Comparison of ENCODE assay signal across 19 cellular contexts in genomic region chr7:70588151-70588550, GRCh38.
"Had no signal": no experiment of that assay in that cellular context is flagged by ENCODE, and none has a peak within 500 bp of the region (broad histone marks: within the 10 kb centered on the region; RNA-seq: fewer than 3 reads in every experiment).

No MANE protein-coding gene starts in this region.

- H3K27ac ChIP-seq: cardiac muscle cell, gastrocnemius medialis, heart right ventricle, left ventricle myocardium inferior, ovary, thyroid gland, uterus had no signal

- H3K4me1 ChIP-seq: heart right ventricle, left ventricle myocardium inferior, thyroid gland, uterus had no signal

- H3K4me3 Mint-ChIP-seq: activated T-helper 1 cell treated with anti-CD3 and anti-CD28 coated beads, Interleukin-12 subunit alpha, Interleukin-12 subunit beta, Interleukin-2, Interleukin-4 antibody, amounts not matched to agents 30 ng/mL and 10 ng/mL and 1 ng/mL, durations not matched to agents 14 hours and 24 hours and 36 hours; natural killer cell; stimulated activated memory B cell treated with anti-CD40 and anti-IgM and Interleukin-4, amounts not matched to agents 10 μg/mL and 1 μg/mL and 100 μg/mL, for 72 hours had no signal

- ATAC-seq: gastrocnemius medialis; heart right ventricle; stimulated activated memory B cell treated with anti-CD40 and anti-IgM and Interleukin-4, amounts not matched to agents 10 μg/mL and 1 μg/mL and 100 μg/mL, for 72 hours had no signal

- H3K27ac Mint-ChIP-seq: activated T-helper 1 cell treated with anti-CD3 and anti-CD28 coated beads, Interleukin-12 subunit alpha, Interleukin-12 subunit beta, Interleukin-2, Interleukin-4 antibody, amounts not matched to agents 30 ng/mL and 10 ng/mL and 1 ng/mL, durations not matched to agents 14 hours and 24 hours and 36 hours; stimulated activated memory B cell treated with anti-CD40 and anti-IgM and Interleukin-4, amounts not matched to agents 10 μg/mL and 1 μg/mL and 100 μg/mL, for 72 hours had no signal

- DNase-seq: activated CD4-positive, CD25-positive, alpha-beta regulatory T cell treated with anti-CD3 and anti-CD28 coated beads, Interleukin-2, amount 50 U/mL, for 72 hours; activated naive CD4-positive, alpha-beta T cell; aorta; erythroblast; gastrocnemius medialis; heart right ventricle; islet precursor cell; left ventricle myocardium inferior; mesenchymal stem cell; natural killer cell; ovary; stimulated activated CD4-positive, alpha-beta T cell treated with anti-CD3 and anti-CD28 coated beads, Interleukin-12 subunit alpha, Interleukin-12 subunit beta, amount 100 ng/mL, for 4 hours; T-helper 1 cell; T1000; thyroid gland; uterus had no signal

- H3K27me3 Mint-ChIP-seq: stimulated activated memory B cell treated with anti-CD40 and anti-IgM and Interleukin-4, amounts not matched to agents 10 μg/mL and 1 μg/mL and 100 μg/mL, for 72 hours had no signal

- H3K9me3 Mint-ChIP-seq: activated T-helper 1 cell treated with anti-CD3 and anti-CD28 coated beads, Interleukin-12 subunit alpha, Interleukin-12 subunit beta, Interleukin-2, Interleukin-4 antibody, amounts not matched to agents 30 ng/mL and 10 ng/mL and 1 ng/mL, durations not matched to agents 14 hours and 24 hours and 36 hours; natural killer cell; stimulated activated memory B cell treated with anti-CD40 and anti-IgM and Interleukin-4, amounts not matched to agents 10 μg/mL and 1 μg/mL and 100 μg/mL, for 72 hours had no signal

- H3K4me3 ChIP-seq: cardiac muscle cell, gastrocnemius medialis, heart right ventricle, left ventricle myocardium inferior, ovary, thyroid gland, uterus had no signal

- H3K36me3 Mint-ChIP-seq: natural killer cell had no signal

- H3K9me3 ChIP-seq: gastrocnemius medialis, heart right ventricle, left ventricle myocardium inferior, ovary, thyroid gland, uterus had no signal

- H3K27me3 ChIP-seq: gastrocnemius medialis, heart right ventricle, ovary, thyroid gland, uterus had no signal

- H3K36me3 ChIP-seq: cardiac muscle cell, gastrocnemius medialis, heart right ventricle, left ventricle myocardium inferior, ovary, thyroid gland, uterus had no signal

- H3K4me1 Mint-ChIP-seq: stimulated activated memory B cell treated with anti-CD40 and anti-IgM and Interleukin-4, amounts not matched to agents 10 μg/mL and 1 μg/mL and 100 μg/mL, for 72 hours had no signal
